In the genomic region with DNA sequence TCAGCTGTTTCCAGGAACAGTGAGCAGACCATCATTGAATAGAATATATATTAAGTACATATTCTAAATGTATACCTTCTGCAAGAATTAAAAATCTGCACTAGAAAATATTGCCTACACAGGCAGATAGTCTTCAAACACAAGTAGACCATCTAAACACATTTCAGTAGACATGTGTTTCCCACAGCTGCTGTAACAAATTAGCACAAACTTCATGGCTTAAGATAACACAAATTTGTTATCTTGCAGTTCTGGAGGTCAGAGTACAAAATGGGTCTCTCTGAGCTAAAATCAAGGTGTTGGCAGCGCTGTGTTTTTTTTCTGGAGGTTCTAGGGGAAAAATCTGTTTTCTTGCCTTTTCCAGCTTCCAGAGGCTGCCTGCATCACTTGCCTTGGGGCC, we compare ENCODE assay signal across 1 cellular context.
TF ChIP-seq lines count a peak whose summit lies in the region.

No MANE protein-coding gene starts in this region.

TF ChIP-seq in IMR-90, 13 proteins besides CTCF, POLR2A, EP300 and RAD21:
- TF ChIP-seq NFE2L2 (IDR thresholded peaks at IDR 0.05; ENCODE audit: low read depth, low read length) (no peak), MAZ (IDR thresholded peaks at IDR 0.05; ENCODE audit: borderline replicate concordance, low read depth, low read length) (no peak), MXI1 (IDR thresholded peaks at IDR 0.05; ENCODE audit: borderline replicate concordance, low read depth, low read length) (no peak), RFX5 (IDR thresholded peaks at IDR 0.05; ENCODE audit: low read depth, low read length) (no peak), CHD1 (IDR thresholded peaks at IDR 0.05; ENCODE audit: low read depth, low read length) (no peak), FOS (IDR thresholded peaks at IDR 0.05; ENCODE audit: low read depth, low read length) (no peak), RCOR1 (IDR thresholded peaks at IDR 0.05; ENCODE audit: insufficient replicate concordance, low read length) (no peak), SMC3 (IDR thresholded peaks at IDR 0.05; ENCODE audit: low read depth, low read length) (no peak), BHLHE40 (IDR thresholded peaks at IDR 0.05; ENCODE audit: low read depth, low read length) (no peak), CEBPB (IDR thresholded peaks at IDR 0.05; ENCODE audit: low read depth, low read length) (no peak), MAFK (IDR thresholded peaks at IDR 0.05; ENCODE audit: low read depth, low read length) (no peak)
- TF ChIP-seq, protein P1, sequence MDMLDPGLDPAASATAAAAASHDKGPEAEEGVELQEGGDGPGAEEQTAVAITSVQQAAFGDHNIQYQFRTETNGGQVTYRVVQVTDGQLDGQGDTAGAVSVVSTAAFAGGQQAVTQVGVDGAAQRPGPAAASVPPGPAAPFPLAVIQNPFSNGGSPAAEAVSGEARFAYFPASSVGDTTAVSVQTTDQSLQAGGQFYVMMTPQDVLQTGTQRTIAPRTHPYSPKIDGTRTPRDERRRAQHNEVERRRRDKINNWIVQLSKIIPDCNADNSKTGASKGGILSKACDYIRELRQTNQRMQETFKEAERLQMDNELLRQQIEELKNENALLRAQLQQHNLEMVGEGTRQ (IDR thresholded peaks at IDR 0.05; ENCODE audit: low read depth, low read length) = no peak
- TF ChIP-seq, protein P2, sequence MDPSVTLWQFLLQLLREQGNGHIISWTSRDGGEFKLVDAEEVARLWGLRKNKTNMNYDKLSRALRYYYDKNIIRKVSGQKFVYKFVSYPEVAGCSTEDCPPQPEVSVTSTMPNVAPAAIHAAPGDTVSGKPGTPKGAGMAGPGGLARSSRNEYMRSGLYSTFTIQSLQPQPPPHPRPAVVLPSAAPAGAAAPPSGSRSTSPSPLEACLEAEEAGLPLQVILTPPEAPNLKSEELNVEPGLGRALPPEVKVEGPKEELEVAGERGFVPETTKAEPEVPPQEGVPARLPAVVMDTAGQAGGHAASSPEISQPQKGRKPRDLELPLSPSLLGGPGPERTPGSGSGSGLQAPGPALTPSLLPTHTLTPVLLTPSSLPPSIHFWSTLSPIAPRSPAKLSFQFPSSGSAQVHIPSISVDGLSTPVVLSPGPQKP (IDR thresholded peaks at IDR 0.05; ENCODE audit: borderline replicate concordance, low read depth, low read length) = no peak
